ENCODE assay signal across 28 cellular contexts in the genomic region with DNA sequence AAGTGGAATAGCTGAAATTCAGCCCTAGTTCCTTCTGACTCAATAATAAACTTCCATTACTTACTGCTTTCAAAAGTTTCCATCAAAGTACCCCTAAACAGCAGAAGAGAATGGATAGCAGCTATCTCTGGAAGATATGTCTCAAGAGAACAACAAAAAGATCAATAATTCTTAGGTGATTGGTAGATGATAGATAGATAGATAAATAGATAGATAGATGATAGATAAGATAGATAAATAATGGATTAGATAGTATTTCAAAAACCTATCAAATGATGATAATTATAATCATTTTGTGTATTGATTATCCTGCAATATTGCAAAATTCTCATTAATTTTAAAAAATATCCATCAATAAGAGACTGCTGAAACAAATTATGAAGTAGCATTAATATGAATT.
"Had no signal": no experiment of that assay in that cellular context is flagged by ENCODE, and none has a peak within 500 bp of the region (broad histone marks: within the 10 kb centered on the region; RNA-seq: fewer than 3 reads in every experiment).

No MANE protein-coding gene starts in this region.

- H3K27ac ChIP-seq: colonic mucosa, coronary artery, dorsolateral prefrontal cortex, epithelial cell of prostate, esophagus muscularis mucosa, esophagus squamous epithelium, foreskin keratinocyte, gastrocnemius medialis, gastroesophageal sphincter, heart left ventricle, heart right ventricle had no signal

- H3K36me3 ChIP-seq: colonic mucosa, esophagus muscularis mucosa, esophagus squamous epithelium, gastrocnemius medialis, gastroesophageal sphincter, heart left ventricle, heart right ventricle had no signal

- H3K27ac Mint-ChIP-seq: dendritic cell treated with granulocyte-macrophage colony-stimulating factor and Interleukin-4, amounts not matched to agents 40 ng/mL and 50 ng/mL, for 4 days; effector memory CD8-positive, alpha-beta T cell had no signal

- FAIRE-seq: colon, endometrium, endothelial cell of umbilical vein, frontal cortex had no signal

- H3K4me3 Mint-ChIP-seq: dendritic cell treated with granulocyte-macrophage colony-stimulating factor and Interleukin-4, amounts not matched to agents 40 ng/mL and 50 ng/mL, for 4 days; effector memory CD8-positive, alpha-beta T cell had no signal

- DNase-seq: colonic mucosa; cortex of kidney; dermis blood vessel endothelial cell; dorsolateral prefrontal cortex; effector CD4-positive, alpha-beta T cell; effector CD8-positive, alpha-beta T cell; effector memory CD4-positive, alpha-beta T cell; effector memory CD8-positive, alpha-beta T cell; erythroblast; esophagus squamous epithelium; foreskin fibroblast; foreskin keratinocyte; foreskin melanocyte; gastrocnemius medialis; glutamatergic neuron; head of caudate nucleus; heart left ventricle; heart right ventricle had no signal

- H3K4me3 ChIP-seq: colonic mucosa, coronary artery, dorsolateral prefrontal cortex, esophagus muscularis mucosa, esophagus squamous epithelium, gastrocnemius medialis, gastroesophageal sphincter, heart left ventricle, heart right ventricle had no signal

- ATAC-seq: effector memory CD8-positive, alpha-beta T cell; esophagus mucosa; foreskin keratinocyte; gastrocnemius medialis; gastroesophageal sphincter; heart left ventricle; heart right ventricle had no signal

- H3K9me3 ChIP-seq: colonic mucosa, esophagus muscularis mucosa, esophagus squamous epithelium, gastrocnemius medialis, gastroesophageal sphincter, heart left ventricle, heart right ventricle had no signal

- H3K27me3 ChIP-seq: colonic mucosa, foreskin keratinocyte had no signal

- H3K9me3 Mint-ChIP-seq: dendritic cell treated with granulocyte-macrophage colony-stimulating factor and Interleukin-4, amounts not matched to agents 40 ng/mL and 50 ng/mL, for 4 days; effector memory CD8-positive, alpha-beta T cell had no signal

- H3K4me1 ChIP-seq: colonic mucosa, esophagus muscularis mucosa, esophagus squamous epithelium, foreskin keratinocyte, gastrocnemius medialis, gastroesophageal sphincter, heart left ventricle, heart right ventricle had no signal
